In the genomic region with DNA sequence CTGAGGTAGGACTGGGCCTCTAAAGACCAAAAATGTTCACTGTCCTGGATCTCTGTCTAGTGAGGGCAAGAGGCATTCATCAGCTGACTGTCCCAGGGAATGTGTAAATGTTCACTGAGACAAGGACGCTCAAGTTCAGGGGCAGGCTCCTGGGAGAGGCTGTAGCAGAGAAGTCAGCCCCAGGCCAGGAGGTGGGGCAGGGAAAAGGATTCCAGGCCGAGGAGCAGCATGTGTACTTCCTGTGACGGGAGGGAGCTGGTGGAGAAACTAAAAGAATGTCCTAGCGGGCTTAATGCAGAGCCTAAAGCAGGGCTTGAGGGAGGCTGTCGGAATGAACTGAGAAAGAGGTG, we compare ENCODE assay signal across 12 cellular contexts.
DNase-seq lines count a peak whose midpoint lies in the region; ATAC-seq and TF ChIP-seq lines count a peak whose summit lies in the region.
"Had no signal": no experiment of that assay in that cellular context is flagged by ENCODE, and none has a peak within 500 bp of the region (broad histone marks: within the 10 kb centered on the region; RNA-seq: fewer than 3 reads in every experiment).

No MANE protein-coding gene starts in this region.

- no peaks in the 10 kb centered on the region for H3K79me2 ChIP-seq in smooth muscle cell (ENCODE audit: low read depth)

- peak overlapping the region; percentile 50 for H3K4me2 ChIP-seq in smooth muscle cell

- H3K9me3 Mint-ChIP-seq in chondrocyte (ENCODE audit: low read depth) = no peaks in the 10 kb centered on the region

- peaks cover 16% of the 10 kb centered on the region for H3K27me3 Mint-ChIP-seq in chondrocyte (ENCODE audit: low read depth)

- ATAC-seq in right cardiac atrium = peak; percentile 32 to 58
- no peak for ATAC-seq in HG02571 (IDR thresholded peaks at IDR 0.05; ENCODE audit: unreplicated experiment)
- ATAC-seq: activated CD4-positive, alpha-beta T cell treated with anti-CD3 and anti-CD28 coated beads for 36 hours had no signal

- H2AFZ ChIP-seq in smooth muscle cell (ENCODE audit: low read depth) = peak overlapping the region; percentile 66

- H3K27ac ChIP-seq in right cardiac atrium (ENCODE audit: low read length) = no peak overlapping the region
- H3K27ac ChIP-seq in smooth muscle cell (ENCODE audit: low read depth) = peak overlapping the region; percentile 75

- no peaks in the 10 kb centered on the region for H4K20me1 ChIP-seq in smooth muscle cell (ENCODE audit: low read depth)

- peaks cover 3% of the 10 kb centered on the region for H3K4me1 ChIP-seq in right cardiac atrium (ENCODE audit: control insufficient read depth, insufficient read depth, low read length)
- no peaks in the 10 kb centered on the region for H3K4me1 ChIP-seq in smooth muscle cell (ENCODE audit: low read depth)

- H3K9me3 ChIP-seq in right cardiac atrium (ENCODE audit: control insufficient read depth, low read length) (no peaks in the 10 kb centered on the region), smooth muscle cell (replicated peaks; ENCODE audit: low read depth) (no peaks in the 10 kb centered on the region)

- H3K27me3 ChIP-seq in right cardiac atrium (ENCODE audit: control insufficient read depth, insufficient read depth) (no peaks in the 10 kb centered on the region), smooth muscle cell (ENCODE audit: low read depth) (no peaks in the 10 kb centered on the region)

- intact Hi-C loops in right cardiac atrium (cut with DNase I) = no loop called here

- no peaks in the 10 kb centered on the region for H3K36me3 ChIP-seq in smooth muscle cell (ENCODE audit: low read depth)

- peaks cover 10% of the 10 kb centered on the region for H3K4me1 Mint-ChIP-seq in chondrocyte (ENCODE audit: low read depth)
- H3K4me1 Mint-ChIP-seq: activated CD4-positive, alpha-beta T cell treated with anti-CD3 and anti-CD28 coated beads for 36 hours had no signal

- WGBS in right cardiac atrium = 46% methylated on average over 5 of the region's 5 CpGs
- WGBS in smooth muscle cell (ENCODE audit: low lambda C conversion rate) = 12% methylated on average over 5 of the region's 5 CpGs

- H3K27ac Mint-ChIP-seq in chondrocyte (ENCODE audit: unreplicated experiment) = peak overlapping the region; percentile 30
- H3K27ac Mint-ChIP-seq: activated CD4-positive, alpha-beta T cell treated with anti-CD3 and anti-CD28 coated beads for 36 hours had no signal

- no peaks in the 10 kb centered on the region for H3K36me3 Mint-ChIP-seq in chondrocyte (ENCODE audit: low read depth)

- TF ChIP-seq CTCF in chondrocyte (IDR thresholded peaks at IDR 0.05) = no peak
- TF ChIP-seq CTCF in smooth muscle cell (IDR thresholded peaks at IDR 0.05; ENCODE audit: borderline replicate concordance, insufficient read depth, poor library complexity, severe bottlenecking) = no peak

- H3K4me3 ChIP-seq in right cardiac atrium (ENCODE audit: low read length) = no peak overlapping the region
- no peak overlapping the region for H3K4me3 ChIP-seq in smooth muscle cell
- H3K4me3 ChIP-seq: dorsolateral prefrontal cortex had no signal

- DNase-seq in HCEC 1CT (peak; percentile 55), chondrocyte (ENCODE audit: low spot score) (no peak), right cardiac atrium (peak in 1 of 3 donors; percentile 68), smooth muscle cell (lab: John Stamatoyannopoulos, UW; ENCODE audit: unreplicated experiment) (no peak), NCI-H2227 (lab: John Stamatoyannopoulos, UW; ENCODE audit: unreplicated experiment) (no peak), hypothalamus (lab: John Stamatoyannopoulos, UW) (no peak), NCI-H187 treated with DMSO at 0.1 percent for 48 hours (lab: John Stamatoyannopoulos, UW) (no peak)
- DNase-seq: activated CD4-positive, alpha-beta T cell treated with anti-CD3 and anti-CD28 coated beads for 36 hours; dorsolateral prefrontal cortex; KBM-7; NCI-H226 had no signal

- H3K9ac ChIP-seq in smooth muscle cell (ENCODE audit: low read depth) = peak overlapping the region; percentile 32

- no peak overlapping the region for H3K4me3 Mint-ChIP-seq in chondrocyte (ENCODE audit: unreplicated experiment)
- H3K4me3 Mint-ChIP-seq: activated CD4-positive, alpha-beta T cell treated with anti-CD3 and anti-CD28 coated beads for 36 hours had no signal

- H3F3A ChIP-seq in smooth muscle cell (ENCODE audit: low read depth) = no peaks in the 10 kb centered on the region
